ENCODE assay signal across 8 cellular contexts in the genomic region with DNA sequence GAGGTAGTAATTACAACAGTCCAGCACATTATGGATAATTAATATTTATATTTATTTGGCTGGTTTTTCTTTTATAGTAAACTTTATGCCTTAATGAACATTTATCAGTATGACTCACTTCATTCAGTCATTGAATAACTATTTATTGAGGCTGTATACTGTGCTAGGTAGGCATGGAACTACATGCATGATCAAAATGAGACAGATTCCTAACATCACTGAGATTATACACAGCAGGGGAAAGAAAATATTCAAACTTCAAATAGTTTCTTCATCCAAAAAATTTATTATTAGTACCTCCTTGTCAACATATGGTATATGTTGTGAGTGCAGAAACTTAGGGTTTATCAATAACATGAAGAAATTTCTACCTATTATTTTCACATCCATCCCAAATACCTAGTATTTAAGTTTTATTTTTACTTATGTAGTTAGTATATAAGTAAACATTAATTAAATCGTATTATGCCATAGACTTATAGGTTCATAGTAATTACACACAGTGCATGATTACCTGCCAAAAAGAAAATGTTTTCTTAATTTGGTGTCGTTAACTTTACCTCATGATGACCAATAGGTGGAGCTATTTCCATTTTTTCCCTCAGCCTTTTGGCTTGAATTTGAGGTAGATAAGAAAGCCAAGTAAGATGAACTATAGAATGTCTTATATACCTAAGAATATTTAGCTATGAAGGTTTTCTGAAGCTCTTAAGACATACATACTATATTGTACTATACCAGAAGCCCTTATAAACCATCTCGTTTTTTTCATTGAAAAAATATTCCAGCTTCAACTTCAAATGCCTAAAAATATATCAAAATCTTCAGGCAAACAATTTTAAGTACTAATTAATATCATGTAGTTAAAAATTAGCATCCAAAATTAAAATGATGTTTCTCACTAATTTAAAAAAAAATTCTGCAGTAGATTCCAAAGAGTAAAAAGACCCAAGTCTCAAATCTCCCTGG. TPM values are rescaled to one million over a fixed set of nuclear protein-coding genes. Genes with fewer than 3 reads are reported as not detected.
DNase-seq lines count a peak whose midpoint lies in the region; ATAC-seq and TF ChIP-seq lines count a peak whose summit lies in the region.

No MANE protein-coding gene starts in this region.

- TF ChIP-seq CTCF in brain (conservative IDR thresholded peaks at IDR 0.05) (peak; percentile 84 to 85), upper lobe of left lung (IDR thresholded peaks at IDR 0.05) (peak; percentile 25 to 74 (median 70))

- H3K27me3 Mint-ChIP-seq in brain: no peaks in the 10 kb centered on the region

- no peaks in the 10 kb centered on the region for H3K36me3 Mint-ChIP-seq in brain

- DNase-seq in AG20443 (ENCODE audit: low spot score): peak; percentile 29
- DNase-seq in NCI-H446 treated with DMSO at 0.1 percent for 48 hours (lab: John Stamatoyannopoulos, UW): peak; percentile 13
- DNase-seq in kidney glomerular epithelial cell (lab: John Stamatoyannopoulos, UW): peak; percentile 70
- DNase-seq in upper lobe of left lung: no peak

- no peaks in the 10 kb centered on the region for H3K9me3 ChIP-seq in upper lobe of left lung

- H3K27ac ChIP-seq in upper lobe of left lung: no peak overlapping the region

- H3K36me3 ChIP-seq in upper lobe of left lung: no peaks in the 10 kb centered on the region

- no peaks in the 10 kb centered on the region for H3K27me3 ChIP-seq in upper lobe of left lung

- 13 to 16% methylated on average over 3 of the region's 3 CpGs for WGBS in upper lobe of left lung, 2 donors

- H3K9me3 Mint-ChIP-seq in brain: no peaks in the 10 kb centered on the region

- TF ChIP-seq EP300 in upper lobe of left lung (IDR thresholded peaks at IDR 0.05): no peak

- no peak overlapping the region for H3K4me3 ChIP-seq in upper lobe of left lung

- H3K4me1 ChIP-seq in upper lobe of left lung: peaks cover 10 to 15% (median 12%) of the 10 kb centered on the region in 4 donors

- H3K27ac Mint-ChIP-seq in brain: no peak overlapping the region

- H3K4me3 Mint-ChIP-seq in brain: no peak overlapping the region

- H3K4me1 Mint-ChIP-seq in brain: peaks cover 20% of the 10 kb centered on the region

- ATAC-seq in GM18511 (IDR thresholded peaks at IDR 0.05; ENCODE audit: unreplicated experiment): peak; percentile 77
- ATAC-seq in HG03280 (IDR thresholded peaks at IDR 0.05; ENCODE audit: unreplicated experiment): peak; percentile 75
- peak in 1 of 2 donors; percentile 69 for ATAC-seq in upper lobe of left lung (ENCODE audit: low FRiP score in 2 of 2)
- ATAC-seq in HG02981 (IDR thresholded peaks at IDR 0.05; ENCODE audit: unreplicated experiment): no peak

- no peak for TF ChIP-seq POLR2A in upper lobe of left lung (IDR thresholded peaks at IDR 0.05)

RNA-seq across cellular contexts. Expression of gene TMEM30A, which starts 12.5 kb away (rescaled TPM):
- 56.7 TPM for polyA plus RNA-seq in brain (ENCODE audit: insufficient read depth, low read depth, low replicate concordance)
- 100 to 1,000 TPM in 4 of 6 donors, 10 to 100 TPM in 2; 38.8 to 177 (median 140) TPM for total RNA-seq in upper lobe of left lung

RNA-seq across cellular contexts. Expression of gene COX7A2, which starts 53.5 kb away (rescaled TPM):
- 701 TPM for polyA plus RNA-seq in brain (ENCODE audit: insufficient read depth, low read depth, low replicate concordance)
- 100 to 1,000 TPM in 3 of 6 donors, 10 to 100 TPM in 3; 38.8 to 309 (median 181) TPM for total RNA-seq in upper lobe of left lung

Comparison
In these comparisons a context has a peak if more than half of its experiments do, and no peak if none do; other contexts are left out.
1. DNase-seq: peak in AG20443 (single experiment), NCI-H446 treated with DMSO at 0.1 percent for 48 hours (single experiment) and kidney glomerular epithelial cell (single experiment); none in upper lobe of left lung (0 of 2).